17 cellular contexts compared by ENCODE assay signal in genomic region chr7:116571552-116571951, GRCh38. TPM values are rescaled to one million over a fixed set of nuclear protein-coding genes. Genes with fewer than 3 reads are reported as not detected.
DNase-seq lines count a peak whose midpoint lies in the region; FAIRE-seq and TF ChIP-seq lines count a peak whose summit lies in the region.
"Had no signal": no experiment of that assay in that cellular context is flagged by ENCODE, and none has a peak within 500 bp of the region (broad histone marks: within the 10 kb centered on the region; RNA-seq: fewer than 3 reads in every experiment).

No MANE protein-coding gene starts in this region.

- TF ChIP-seq RAD21 in Ishikawa (IDR thresholded peaks at IDR 0.05; ENCODE audit: low read depth), result no peak

- TF ChIP-seq CTCF in keratinocyte (optimal IDR thresholded peaks at IDR 0.05 in 1 of 3, IDR thresholded peaks at IDR 0.05 in 1 of 3, conservative IDR thresholded peaks at IDR 0.05 in 1 of 3; ENCODE audit: extremely low read depth in 1 of 3, insufficient read depth in 2 of 3, low read length in 3 of 3) (no peak), smooth muscle cell (IDR thresholded peaks at IDR 0.05; ENCODE audit: borderline replicate concordance, insufficient read depth, poor library complexity, severe bottlenecking) (no peak)

- dilution Hi-C loops in keratinocyte (cut with MboI; ENCODE audit: extremely low pct_ligation_motif_present, low sequenced_read_pairs), result no loop called here

- no peaks in the 10 kb centered on the region for H3K79me2 ChIP-seq in keratinocyte (ENCODE audit: control insufficient read depth, insufficient read depth, low read length)
- no peaks in the 10 kb centered on the region for H3K79me2 ChIP-seq in smooth muscle cell (ENCODE audit: low read depth)

- peak overlapping the region; percentile 22 for H3K9ac ChIP-seq in keratinocyte (ENCODE audit: control insufficient read depth, extremely low read depth, insufficient read depth, low read length)
- H3K9ac ChIP-seq in smooth muscle cell (ENCODE audit: low read depth), result no peak overlapping the region
- H3K9ac ChIP-seq: BLaER1 treated with 17β-estradiol and CSF1 and Interleukin-3, amounts not matched to agents 10 nM and 100 nM had no signal

- WGBS in smooth muscle cell (ENCODE audit: low lambda C conversion rate), result 83% methylated on average over 2 of the region's 2 CpGs

- H2AFZ ChIP-seq in keratinocyte (ENCODE audit: control insufficient read depth, low read length) (no peak overlapping the region), smooth muscle cell (ENCODE audit: low read depth) (peak overlapping the region; percentile 10)

- H3K27me3 ChIP-seq in keratinocyte (ENCODE audit: control insufficient read depth, extremely low read depth, insufficient read depth, low read length) (no peaks in the 10 kb centered on the region), smooth muscle cell (ENCODE audit: low read depth) (no peaks in the 10 kb centered on the region), H7 (ENCODE audit: control insufficient read depth, insufficient read depth, low read length) (no peaks in the 10 kb centered on the region)
- H3K27me3 ChIP-seq: BLaER1 treated with 17β-estradiol and CSF1 and Interleukin-3, amounts not matched to agents 10 nM and 100 nM; ovary; tibial nerve had no signal

- H3K4me2 ChIP-seq in keratinocyte (ENCODE audit: control insufficient read depth, extremely low read depth, insufficient read depth, low read depth, low read length) (peak overlapping the region; percentile 65), smooth muscle cell (peak overlapping the region; percentile 47)

- H3K4me1 ChIP-seq in keratinocyte (ENCODE audit: control insufficient read depth, extremely low read depth, insufficient read depth, low read length) (peaks cover 35% of the 10 kb centered on the region), smooth muscle cell (ENCODE audit: low read depth) (peaks cover 3% of the 10 kb centered on the region)

- no peak for TF ChIP-seq EP300 in Ishikawa (IDR thresholded peaks at IDR 0.05; ENCODE audit: borderline replicate concordance)

- peak; percentile 70 for FAIRE-seq in keratinocyte (lab: Jason Lieb, UNC)
- FAIRE-seq: D721Med had no signal

- H3F3A ChIP-seq in smooth muscle cell (ENCODE audit: low read depth), result peaks cover 11% of the 10 kb centered on the region

- DNase-seq in amniotic epithelial cell (ENCODE audit: low read depth) (peak; percentile 45), keratinocyte (ENCODE audit: low read depth, low spot score) (no peak), smooth muscle cell (lab: John Stamatoyannopoulos, UW; ENCODE audit: unreplicated experiment) (no peak), NCI-H2196 treated with DMSO at 0.1 percent for 48 hours (lab: John Stamatoyannopoulos, UW; ENCODE audit: unreplicated experiment) (no peak), SHP77 (lab: John Stamatoyannopoulos, UW) (no peak), H7 (no peak)
- DNase-seq: activated CD4-positive, alpha-beta T cell treated with anti-CD3 and anti-CD28 coated beads, Interleukin-2, amount 10 ng/mL, durations not matched to agents 7 days and 5 days; central memory CD4-positive, alpha-beta T cell; MM.1S; NCI-H146; ovary; stimulated activated naive B cell treated with anti-CD40 and anti-IgM and Interleukin-4, amounts not matched to agents 10 μg/mL and 1 μg/mL and 100 μg/mL, for 72 hours; T-cell had no signal

- H4K20me1 ChIP-seq in keratinocyte (ENCODE audit: control insufficient read depth, extremely low read depth, insufficient read depth, low read length), result no peaks in the 10 kb centered on the region
- no peaks in the 10 kb centered on the region for H4K20me1 ChIP-seq in smooth muscle cell (ENCODE audit: low read depth)
- H4K20me1 ChIP-seq: BLaER1 treated with 17β-estradiol and CSF1 and Interleukin-3, amounts not matched to agents 10 nM and 100 nM had no signal

- H3K4me3 ChIP-seq in keratinocyte (ENCODE audit: control insufficient read depth in 2 of 3, extremely low read depth in 1 of 3, insufficient read depth in 2 of 3, low read depth in 1 of 3, low read length in 3 of 3) (no peak overlapping the region), smooth muscle cell (no peak overlapping the region), H7 (ENCODE audit: insufficient read depth, low read depth, low read length) (no peak overlapping the region)
- H3K4me3 ChIP-seq: BLaER1 treated with 17β-estradiol and CSF1 and Interleukin-3, amounts not matched to agents 10 nM and 100 nM; ovary; tibial nerve had no signal

- H3K36me3 ChIP-seq in keratinocyte (ENCODE audit: control insufficient read depth in 2 of 2, extremely low read depth in 1 of 2, insufficient read depth in 2 of 2, low read length in 2 of 2) (no peaks in the 10 kb centered on the region), smooth muscle cell (ENCODE audit: low read depth) (no peaks in the 10 kb centered on the region), H7 (replicated peaks; ENCODE audit: control insufficient read depth, insufficient read depth, low read length) (no peaks in the 10 kb centered on the region)
- H3K36me3 ChIP-seq: BLaER1 treated with 17β-estradiol and CSF1 and Interleukin-3, amounts not matched to agents 10 nM and 100 nM; ovary; tibial nerve had no signal

- peak overlapping the region; percentile 75 for H3K27ac ChIP-seq in keratinocyte (ENCODE audit: control insufficient read depth, insufficient read depth, low read length)
- H3K27ac ChIP-seq in smooth muscle cell (ENCODE audit: low read depth), result peak overlapping the region; percentile 71
- H3K27ac ChIP-seq: BLaER1 treated with 17β-estradiol and CSF1 and Interleukin-3, amounts not matched to agents 10 nM and 100 nM; ovary had no signal

- H3K9me1 ChIP-seq in keratinocyte (ENCODE audit: control insufficient read depth, extremely low read depth, insufficient read depth, low read length), result no peaks in the 10 kb centered on the region

- H3K9me3 ChIP-seq in keratinocyte (ENCODE audit: control insufficient read depth, low read depth, low read length), result no peaks in the 10 kb centered on the region
- H3K9me3 ChIP-seq in smooth muscle cell (replicated peaks; ENCODE audit: low read depth), result no peaks in the 10 kb centered on the region
- H3K9me3 ChIP-seq: BLaER1 treated with 17β-estradiol and CSF1 and Interleukin-3, amounts not matched to agents 10 nM and 100 nM; ovary; tibial nerve had no signal

TF ChIP-seq in Ishikawa, 13 proteins besides CTCF, POLR2A, EP300 and RAD21:
- no peak for TF ChIP-seq EGR1 (IDR thresholded peaks at IDR 0.05)
- TF ChIP-seq CEBPB (IDR thresholded peaks at IDR 0.05), result 0 out of 2 replicates have a peak, but pooled peaks have one; percentile 49
- TF ChIP-seq CREB1 (IDR thresholded peaks at IDR 0.05; ENCODE audit: low read depth), result no peak
- no peak for TF ChIP-seq TEAD4 (IDR thresholded peaks at IDR 0.05)
- no peak for TF ChIP-seq ZBTB7A (IDR thresholded peaks at IDR 0.05; ENCODE audit: low read depth)
- TF ChIP-seq NFIC (IDR thresholded peaks at IDR 0.05), result no peak

RNA-seq across cellular contexts. Expression of gene CAV1, which starts 46.7 kb away (rescaled TPM):
- polyA plus RNA-seq in keratinocyte (2,867 to 2,979 TPM (median 2,905 TPM) in 3 replicates), smooth muscle cell (55.8 and 71.9 TPM in 2 replicates)
- polyA plus RNA-seq in keratinocyte (2011; ENCODE audit: low read depth), result 537 TPM
- 3,107 and 4,303 TPM in 2 replicates for polyA plus RNA-seq in keratinocyte (2011; cell fraction: cytosol; rRNA removed)
- polyA plus RNA-seq in keratinocyte (2011; cell fraction: nucleus; rRNA removed), result 2,001 and 2,393 TPM in 2 replicates
- 370 and 1,627 TPM in 2 replicates for polyA plus RNA-seq in keratinocyte (2012; ENCODE audit: low replicate concordance)
- 4,413 to 5,248 TPM (median 4,690 TPM) in 3 replicates for polyA minus RNA-seq in keratinocyte
- polyA minus RNA-seq in keratinocyte (2011; cell fraction: cytosol; rRNA and poly(A)+ RNA removed), result 1,844 TPM
- 723 and 1,290 TPM in 2 replicates for polyA minus RNA-seq in keratinocyte (2011; cell fraction: nucleus; rRNA and poly(A)+ RNA removed)
- 63.4 and 84.7 TPM in 2 replicates for total RNA-seq in smooth muscle cell
- total RNA-seq in H7 (2014; rRNA removed; shearing (Covaris generic)), result 54.2 and 79.9 TPM in 2 replicates
- total RNA-seq: activated CD4-positive, alpha-beta T cell treated with anti-CD3 and anti-CD28 coated beads, Interleukin-2, amount 10 ng/mL, durations not matched to agents 7 days and 5 days had no signal
